In the genomic region with DNA sequence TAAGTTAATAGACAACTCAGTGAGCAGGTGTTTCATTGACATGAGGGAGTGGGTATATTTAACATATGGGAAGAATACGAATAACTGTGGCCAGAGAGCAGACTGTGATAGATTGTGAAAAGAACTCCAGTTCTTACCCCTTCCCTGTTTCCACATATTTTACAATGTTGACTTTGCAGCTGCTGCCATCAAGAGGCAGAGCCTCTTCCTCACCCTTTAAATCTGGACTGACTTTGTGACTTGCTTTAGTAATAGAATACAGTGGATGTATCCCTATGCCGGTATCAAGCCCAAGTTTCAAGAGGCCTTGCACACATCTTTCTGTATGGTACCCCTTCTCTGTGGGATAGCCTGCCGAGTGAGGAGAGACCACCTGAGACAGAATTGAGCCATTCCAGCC, we compare ENCODE assay signal across 14 cellular contexts.
DNase-seq lines count a peak whose midpoint lies in the region; ATAC-seq, FAIRE-seq and TF ChIP-seq lines count a peak whose summit lies in the region.
"Had no signal": no experiment of that assay in that cellular context is flagged by ENCODE, and none has a peak within 500 bp of the region (broad histone marks: within the 10 kb centered on the region; RNA-seq: fewer than 3 reads in every experiment).

No MANE protein-coding gene starts in this region.

- H3K56ac ChIP-seq in IMR-90 (ENCODE audit: extremely low read depth, insufficient read depth, low read length) = no peak overlapping the region

- no peak overlapping the region for H2BK120ac ChIP-seq in IMR-90 (ENCODE audit: low read depth, low read length)

- ATAC-seq in IMR-90 (ENCODE audit: low read depth) (peak; percentile 33), left lobe of liver (peak; percentile 92), HG03280 (IDR thresholded peaks at IDR 0.05; ENCODE audit: unreplicated experiment) (no peak), HG03469 (IDR thresholded peaks at IDR 0.05; ENCODE audit: unreplicated experiment) (no peak)

- TF ChIP-seq POLR2A in IMR-90 (IDR thresholded peaks at IDR 0.05; ENCODE audit: low read depth, low read length) = no peak

- H3K27ac ChIP-seq in IMR-90 (ENCODE audit: insufficient read depth, low read length) = no peak overlapping the region
- H3K27ac ChIP-seq: Peyer's patch, testis had no signal

- no peak overlapping the region for H4K8ac ChIP-seq in IMR-90 (ENCODE audit: low read depth in 2 of 2, low read length in 2 of 2)

- TF ChIP-seq CTCF in IMR-90 (conservative IDR thresholded peaks at IDR 0.05; ENCODE audit: low read depth, low read length) (peak; percentile 49), astrocyte of the spinal cord (IDR thresholded peaks at IDR 0.05; ENCODE audit: low read depth, low read length) (peak; percentile 33)

- no peak overlapping the region for H4K5ac ChIP-seq in IMR-90 (ENCODE audit: low read depth, low read length)

- no peak overlapping the region for H2BK20ac ChIP-seq in IMR-90 (ENCODE audit: low read depth, low read length)

- H2AK9ac ChIP-seq in IMR-90 (replicated peaks; ENCODE audit: low read depth, low read length, poor library complexity) = no peak overlapping the region

- WGBS in IMR-90 (ENCODE audit: extremely low coverage in 2 of 2, insufficient read length in 1 of 2), 2 experiments = no CpG with 5 or more reads among the region's 3 CpGs

- H3K4ac ChIP-seq in IMR-90 (ENCODE audit: low read depth, low read length) = no peak overlapping the region

- no peak overlapping the region for H2BK15ac ChIP-seq in IMR-90 (ENCODE audit: low read depth, low read length)

- H3K4me1 ChIP-seq in IMR-90 (ENCODE audit: control insufficient read depth, insufficient read depth, low read length) = peaks cover 2% of the 10 kb centered on the region; the same call in 1 of the 2 replicates
- H3K4me1 ChIP-seq: Peyer's patch, testis had no signal

- CTCF ChIA-PET in IMR-90 (lab: Yijun Ruan, JAX) = interaction anchor here (0.7 to 3.0 kb wide), 5 partner anchors 13 to 450 kb away, joined by 3 to 16 read pairs (median 3); no protein-coding TSS in a partner anchor

- H3K18ac ChIP-seq in IMR-90 (ENCODE audit: low read depth, low read length) = no peak overlapping the region

- POLR2A ChIA-PET in IMR-90 (lab: Charles Lee; ENCODE audit: unreplicated experiment) = no interaction called here

- no peak overlapping the region for H2BK5ac ChIP-seq in IMR-90 (ENCODE audit: low read depth, low read length, poor library complexity, severe bottlenecking)

- intact Hi-C loops in IMR-90 (cut with micrococcal nuclease) = loop anchor here (1.0 kb wide), 1 partner anchor 125 kb away; no protein-coding TSS in a partner anchor

- no TSS peak for BruUV-seq in IMR-90 (replicated peaks; lab: Mats Ljungman, UMichigan)

- H3K9me3 ChIP-seq in IMR-90 (ENCODE audit: control insufficient read depth, insufficient read depth, low read length) = no peaks in the 10 kb centered on the region
- H3K9me3 ChIP-seq: Peyer's patch, testis had no signal

- FAIRE-seq in frontal cortex (lab: Jason Lieb, UNC) = no peak

- peaks cover 4% of the 10 kb centered on the region for H3K27me3 ChIP-seq in IMR-90 (ENCODE audit: control insufficient read depth, insufficient read depth, low read length)
- H3K27me3 ChIP-seq: Peyer's patch, testis had no signal

- dilution Hi-C loops in IMR-90 (cut with HindIII; ENCODE audit: low sequenced_read_pairs, unreplicated experiment) = no loop called here

- no peaks in the 10 kb centered on the region; the same call in 1 of the 2 replicates for H3K9me1 ChIP-seq in IMR-90 (ENCODE audit: insufficient read depth, low read length)

- H2AFZ ChIP-seq in IMR-90 (replicated peaks; ENCODE audit: low read length, poor library complexity) = no peak overlapping the region

- no peak overlapping the region for H3K14ac ChIP-seq in IMR-90 (replicated peaks; ENCODE audit: low read depth, low read length)

- H4K20me1 ChIP-seq in IMR-90 (ENCODE audit: insufficient read depth, low read length) = no peaks in the 10 kb centered on the region

- no peak overlapping the region for H4K91ac ChIP-seq in IMR-90 (ENCODE audit: insufficient read depth, low read depth, low read length)

- in situ Hi-C loops in IMR-90 (cut with MboI; ENCODE audit: low sequenced_read_pairs) (no loop called here), astrocyte of the spinal cord (cut with HindIII; ENCODE audit: low sequenced_read_pairs) (no loop called here)

- no peak overlapping the region for H2AK5ac ChIP-seq in IMR-90 (ENCODE audit: low read depth, low read length)

- DNase-seq in DMS53 (lab: John Stamatoyannopoulos, UW) (peak; percentile 44), IMR-90 (peak; percentile 38), astrocyte of the spinal cord (ENCODE audit: low read depth, low spot score) (peak; percentile 46), left lobe of liver (ENCODE audit: low spot score) (no peak), frontal cortex (ENCODE audit: low spot score in 2 of 2) (no peak)
- no peak for DNase-seq in stimulated activated CD4-positive, alpha-beta T cell treated with anti-CD3 and anti-CD28 coated beads, Interleukin-4, amount 100 ng/mL, for 24 hours
- DNase-seq: central memory CD4-positive, alpha-beta T cell; DMS153; NCI-H2081 treated with DMSO at 0.1 percent for 48 hours; Peyer's patch; testis had no signal

- H3K79me1 ChIP-seq in IMR-90 (ENCODE audit: low read depth in 1 of 2, low read length in 2 of 2) = no peaks in the 10 kb centered on the region

- no peak overlapping the region for H3K23ac ChIP-seq in IMR-90 (ENCODE audit: low read depth, low read length)

- H3K9ac ChIP-seq in IMR-90 (ENCODE audit: low read depth, low read length) = no peak overlapping the region

- H3K36me3 ChIP-seq in IMR-90 (ENCODE audit: control insufficient read depth, insufficient read depth, low read length) = no peaks in the 10 kb centered on the region
- H3K36me3 ChIP-seq: Peyer's patch had no signal

- no peak overlapping the region for H3K4me3 ChIP-seq in IMR-90 (ENCODE audit: insufficient read depth, low read depth, low read length)
- H3K4me3 ChIP-seq in astrocyte of the spinal cord (ENCODE audit: low read depth, low read length) = no peak overlapping the region
- H3K4me3 ChIP-seq: lung, Peyer's patch, testis had no signal

- peak; percentile 46 for TF ChIP-seq RAD21 in IMR-90 (IDR thresholded peaks at IDR 0.05; ENCODE audit: low read length)

- no peak overlapping the region for H3K4me2 ChIP-seq in IMR-90 (ENCODE audit: low read depth, low read length)

TF ChIP-seq in IMR-90, 13 proteins besides CTCF, POLR2A, EP300 and RAD21:
- no peak for TF ChIP-seq MAZ (IDR thresholded peaks at IDR 0.05; ENCODE audit: borderline replicate concordance, low read depth, low read length)
- TF ChIP-seq, protein P1, sequence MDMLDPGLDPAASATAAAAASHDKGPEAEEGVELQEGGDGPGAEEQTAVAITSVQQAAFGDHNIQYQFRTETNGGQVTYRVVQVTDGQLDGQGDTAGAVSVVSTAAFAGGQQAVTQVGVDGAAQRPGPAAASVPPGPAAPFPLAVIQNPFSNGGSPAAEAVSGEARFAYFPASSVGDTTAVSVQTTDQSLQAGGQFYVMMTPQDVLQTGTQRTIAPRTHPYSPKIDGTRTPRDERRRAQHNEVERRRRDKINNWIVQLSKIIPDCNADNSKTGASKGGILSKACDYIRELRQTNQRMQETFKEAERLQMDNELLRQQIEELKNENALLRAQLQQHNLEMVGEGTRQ (IDR thresholded peaks at IDR 0.05; ENCODE audit: low read depth, low read length) = no peak
- TF ChIP-seq RFX5 (IDR thresholded peaks at IDR 0.05; ENCODE audit: low read depth, low read length) = no peak
- TF ChIP-seq, protein P2, sequence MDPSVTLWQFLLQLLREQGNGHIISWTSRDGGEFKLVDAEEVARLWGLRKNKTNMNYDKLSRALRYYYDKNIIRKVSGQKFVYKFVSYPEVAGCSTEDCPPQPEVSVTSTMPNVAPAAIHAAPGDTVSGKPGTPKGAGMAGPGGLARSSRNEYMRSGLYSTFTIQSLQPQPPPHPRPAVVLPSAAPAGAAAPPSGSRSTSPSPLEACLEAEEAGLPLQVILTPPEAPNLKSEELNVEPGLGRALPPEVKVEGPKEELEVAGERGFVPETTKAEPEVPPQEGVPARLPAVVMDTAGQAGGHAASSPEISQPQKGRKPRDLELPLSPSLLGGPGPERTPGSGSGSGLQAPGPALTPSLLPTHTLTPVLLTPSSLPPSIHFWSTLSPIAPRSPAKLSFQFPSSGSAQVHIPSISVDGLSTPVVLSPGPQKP (IDR thresholded peaks at IDR 0.05; ENCODE audit: borderline replicate concordance, low read depth, low read length) = no peak
- no peak for TF ChIP-seq BHLHE40 (IDR thresholded peaks at IDR 0.05; ENCODE audit: low read depth, low read length)
- TF ChIP-seq CHD1 (IDR thresholded peaks at IDR 0.05; ENCODE audit: low read depth, low read length) = no peak
- no peak for TF ChIP-seq NFE2L2 (IDR thresholded peaks at IDR 0.05; ENCODE audit: low read depth, low read length)
- TF ChIP-seq RCOR1 (IDR thresholded peaks at IDR 0.05; ENCODE audit: insufficient replicate concordance, low read length) = no peak
- TF ChIP-seq FOS (IDR thresholded peaks at IDR 0.05; ENCODE audit: low read depth, low read length) = no peak
- TF ChIP-seq MXI1 (IDR thresholded peaks at IDR 0.05; ENCODE audit: borderline replicate concordance, low read depth, low read length) = no peak

Comparison
In these comparisons a context has a peak if more than half of its experiments do, and no peak if none do; other contexts are left out.
1. DNase-seq: peak in DMS53 (single experiment), IMR-90 (single experiment) and astrocyte of the spinal cord (single experiment); none in left lobe of liver (single experiment), stimulated activated CD4-positive, alpha-beta T cell treated with anti-CD3 and anti-CD28 coated beads, Interleukin-4, amount 100 ng/mL, for 24 hours (single experiment) and frontal cortex (0 of 2).
2. ATAC-seq: peak in IMR-90 (single experiment) and left lobe of liver (single experiment); none in HG03280 (single experiment) and HG03469 (single experiment).